30 cellular contexts compared by ENCODE assay signal in the genomic region with DNA sequence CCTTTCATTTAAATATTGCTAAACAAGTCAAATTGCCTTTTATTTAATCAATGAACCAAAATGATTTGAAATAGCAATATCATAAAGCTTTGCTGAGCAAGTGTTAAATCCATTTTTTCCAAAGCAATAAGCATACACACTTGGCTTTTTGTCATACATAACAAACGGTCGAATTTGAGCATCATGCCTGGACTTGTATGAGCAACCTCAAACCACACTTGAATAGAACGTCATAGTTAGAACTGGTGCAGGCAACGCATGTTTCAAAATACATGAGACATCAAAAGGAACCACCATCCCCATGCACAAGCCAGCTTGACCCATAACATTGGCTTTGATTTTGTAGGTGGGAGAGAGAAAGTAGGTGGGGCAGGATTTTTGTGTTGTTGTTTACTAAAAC.
"Had no signal": no experiment of that assay in that cellular context is flagged by ENCODE, and none has a peak within 500 bp of the region (broad histone marks: within the 10 kb centered on the region; RNA-seq: fewer than 3 reads in every experiment).

No MANE protein-coding gene starts in this region.

- H3K27me3 Mint-ChIP-seq: effector memory CD8-positive, alpha-beta T cell; memory B cell; natural killer cell treated with Interleukin-12 subunit alpha and Interleukin-12 subunit beta and Interleukin-15 and Interleukin-18, amount 100 ng/mL, for 72 hours had no signal

- H3K36me3 ChIP-seq: esophagus muscularis mucosa, heart right ventricle, lower lobe of right lung, neutrophil, pancreas, right lobe of liver, stomach, thyroid gland had no signal

- H3K27ac Mint-ChIP-seq: effector memory CD8-positive, alpha-beta T cell; immature natural killer cell; memory B cell; natural killer cell treated with Interleukin-12 subunit alpha and Interleukin-12 subunit beta and Interleukin-15 and Interleukin-18, amount 100 ng/mL, for 72 hours; stimulated activated effector memory CD8-positive, alpha-beta T cell treated with anti-CD3 and anti-CD28 coated beads, Interleukin-12 subunit alpha, Interleukin-12 subunit beta, amount 100 ng/mL, for 72 hours had no signal

- FAIRE-seq: endometrium, pancreas, small intestine had no signal

- H3K27me3 ChIP-seq: esophagus muscularis mucosa, heart right ventricle, neutrophil, pancreas, right lobe of liver, stomach, thyroid gland had no signal

- H3K27ac ChIP-seq: esophagus muscularis mucosa, heart right ventricle, lower lobe of right lung, neutrophil, pancreas, right lobe of liver, stomach, thyroid gland had no signal

- H3K4me1 ChIP-seq: esophagus muscularis mucosa, heart right ventricle, lower lobe of right lung, pancreas, right lobe of liver, thyroid gland had no signal

- H3K4me3 Mint-ChIP-seq: effector memory CD8-positive, alpha-beta T cell; immature natural killer cell; memory B cell; natural killer cell treated with Interleukin-12 subunit alpha and Interleukin-12 subunit beta and Interleukin-15 and Interleukin-18, amount 100 ng/mL, for 72 hours; neural crest cell; stimulated activated effector memory CD8-positive, alpha-beta T cell treated with anti-CD3 and anti-CD28 coated beads, Interleukin-12 subunit alpha, Interleukin-12 subunit beta, amount 100 ng/mL, for 72 hours had no signal

- DNase-seq: cerebellar nuclear complex; cortex of kidney; effector memory CD8-positive, alpha-beta T cell; foreskin melanocyte; glutamatergic neuron; heart right ventricle; hypothalamus; immature natural killer cell; islet precursor cell; kidney glomerular epithelial cell; left colon; left ventricle myocardium superior; lower lobe of right lung; pancreas; retina; right lobe of liver; small intestine; stimulated activated CD4-positive, alpha-beta T cell treated with anti-CD3 and anti-CD28 coated beads, Interleukin-1b, Interleukin-23, amount 100 ng/mL, for 48 hours; stimulated activated CD4-positive, alpha-beta T cell treated with anti-CD3 and anti-CD28 coated beads, Interleukin-4, amount 100 ng/mL, for 1 hour; stimulated activated naive CD4-positive, alpha-beta T cell treated with Interleukin-2 at 50 U/mL for 16 hours; stomach; thyroid gland; trophoblast cell had no signal

- H3K4me3 ChIP-seq: esophagus muscularis mucosa, heart right ventricle, lower lobe of right lung, pancreas, right lobe of liver, stomach, thyroid gland had no signal

- H3K4me1 Mint-ChIP-seq: immature natural killer cell; memory B cell; neural crest cell; stimulated activated effector memory CD8-positive, alpha-beta T cell treated with anti-CD3 and anti-CD28 coated beads, Interleukin-12 subunit alpha, Interleukin-12 subunit beta, amount 100 ng/mL, for 72 hours had no signal

- ATAC-seq: effector memory CD8-positive, alpha-beta T cell; heart right ventricle; left colon; left ventricle myocardium superior; lower lobe of right lung; natural killer cell treated with Interleukin-12 subunit alpha and Interleukin-12 subunit beta and Interleukin-15 and Interleukin-18, amount 100 ng/mL, for 72 hours; pancreas; right lobe of liver; stimulated activated effector memory CD8-positive, alpha-beta T cell treated with anti-CD3 and anti-CD28 coated beads, Interleukin-12 subunit alpha, Interleukin-12 subunit beta, amount 100 ng/mL, for 72 hours had no signal

- H3K36me3 Mint-ChIP-seq: immature natural killer cell; memory B cell; natural killer cell treated with Interleukin-12 subunit alpha and Interleukin-12 subunit beta and Interleukin-15 and Interleukin-18, amount 100 ng/mL, for 72 hours; stimulated activated effector memory CD8-positive, alpha-beta T cell treated with anti-CD3 and anti-CD28 coated beads, Interleukin-12 subunit alpha, Interleukin-12 subunit beta, amount 100 ng/mL, for 72 hours had no signal
